ENCODE assay signal across 1 cellular context in the genomic region with DNA sequence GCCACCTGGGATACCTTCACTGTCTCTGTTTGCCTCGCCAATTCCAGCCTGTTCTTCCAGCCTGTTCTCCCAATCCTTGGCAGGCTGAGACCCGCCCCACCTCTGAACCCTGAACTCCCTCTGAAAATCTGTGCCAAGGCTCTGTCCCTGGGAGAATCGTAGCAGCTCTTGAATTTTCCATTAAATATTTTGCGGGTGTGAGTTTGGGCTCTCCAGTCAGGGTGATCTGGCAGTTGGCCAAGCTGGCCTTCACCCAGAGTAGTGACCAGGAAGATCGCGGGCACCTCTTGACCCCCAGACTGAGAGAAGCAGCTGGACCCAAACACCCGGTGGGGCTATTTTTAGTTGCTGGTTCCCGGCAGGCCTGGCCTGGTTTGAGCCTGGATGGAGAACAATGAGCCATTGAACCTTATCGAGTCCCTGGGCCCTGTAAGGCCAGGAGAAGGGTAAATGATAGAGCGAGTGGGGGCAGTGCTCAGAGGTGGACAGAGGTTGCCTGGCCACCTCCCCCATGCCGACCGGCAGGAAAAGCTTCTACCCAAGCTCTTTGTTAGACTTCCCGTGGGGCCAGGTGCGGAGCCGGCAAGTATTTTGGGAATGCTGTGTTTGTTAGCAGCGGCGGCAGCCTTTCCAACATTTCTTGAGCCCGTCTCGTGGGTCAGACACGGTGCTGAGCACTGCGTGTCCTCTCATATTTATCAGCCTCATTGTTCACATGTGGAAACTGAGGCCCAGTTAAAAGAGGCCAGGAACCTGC.
A peak's percentile ranks its signal among the peaks of the same experiment; 100 is the strongest.
TF ChIP-seq lines count a peak whose summit lies in the region.

No MANE protein-coding gene starts in this region.

TF ChIP-seq in HepG2, 621 proteins besides CTCF, POLR2A, EP300 and RAD21 (continued from another document and continues in another):
- TF ChIP-seq, protein P1, sequence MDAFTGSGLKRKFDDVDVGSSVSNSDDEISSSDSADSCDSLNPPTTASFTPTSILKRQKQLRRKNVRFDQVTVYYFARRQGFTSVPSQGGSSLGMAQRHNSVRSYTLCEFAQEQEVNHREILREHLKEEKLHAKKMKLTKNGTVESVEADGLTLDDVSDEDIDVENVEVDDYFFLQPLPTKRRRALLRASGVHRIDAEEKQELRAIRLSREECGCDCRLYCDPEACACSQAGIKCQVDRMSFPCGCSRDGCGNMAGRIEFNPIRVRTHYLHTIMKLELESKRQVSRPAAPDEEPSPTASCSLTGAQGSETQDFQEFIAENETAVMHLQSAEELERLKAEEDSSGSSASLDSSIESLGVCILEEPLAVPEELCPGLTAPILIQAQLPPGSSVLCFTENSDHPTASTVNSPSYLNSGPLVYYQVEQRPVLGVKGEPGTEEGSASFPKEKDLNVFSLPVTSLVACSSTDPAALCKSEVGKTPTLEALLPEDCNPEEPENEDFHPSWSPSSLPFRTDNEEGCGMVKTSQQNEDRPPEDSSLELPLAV (CRISPR knock-in tag; conservative IDR thresholded peaks at IDR 0.05; ENCODE audit: low read depth) = no peak
- TF ChIP-seq TEAD3 (CRISPR knock-in tag; optimal IDR thresholded peaks at IDR 0.05; ENCODE audit: borderline replicate concordance) (peak; percentile 69), SIN3A (IDR thresholded peaks at IDR 0.05; ENCODE audit: borderline replicate concordance, low read depth, low read length) (peak; percentile 47; the same call in 1 of the 2 replicates), ZNF12 (CRISPR knock-in tag; IDR thresholded peaks at IDR 0.05) (peak; percentile 59; the same call in 1 of the 2 replicates), YY1 (IDR thresholded peaks at IDR 0.05; ENCODE audit: insufficient read depth, insufficient replicate concordance, low read depth, low read length) (peak; percentile 23), ZNF350 (CRISPR knock-in tag; IDR thresholded peaks at IDR 0.05; ENCODE audit: borderline replicate concordance, low read depth) (peak; percentile 97), NR2F1 (CRISPR knock-in tag; IDR thresholded peaks at IDR 0.05) (peak; percentile 78 to 92), ZNF230 (CRISPR knock-in tag; IDR thresholded peaks at IDR 0.05) (0 out of 2 replicates have a peak, but pooled peaks have one; percentile 71), YEATS4 (CRISPR knock-in tag; IDR thresholded peaks at IDR 0.05; ENCODE audit: borderline replicate concordance) (peak; percentile 66; the same call in 1 of the 2 replicates), KAT2B (IDR thresholded peaks at IDR 0.05; ENCODE audit: borderline replicate concordance, low read depth, low read length) (no peak), ZNF432 (CRISPR knock-in tag; IDR thresholded peaks at IDR 0.05; ENCODE audit: borderline replicate concordance) (no peak), STAG1 (CRISPR knock-in tag; IDR thresholded peaks at IDR 0.05) (peak; percentile 30; the same call in 1 of the 2 replicates), TARDBP (CRISPR knock-in tag; IDR thresholded peaks at IDR 0.05) (peak; percentile 72; the same call in 1 of the 2 replicates), ZNF224 (CRISPR knock-in tag; IDR thresholded peaks at IDR 0.05) (no peak), ZNF746 (CRISPR knock-in tag; IDR thresholded peaks at IDR 0.05) (peak; percentile 89), ZNF431 (CRISPR knock-in tag; IDR thresholded peaks at IDR 0.05; ENCODE audit: borderline replicate concordance, low read depth) (peak; percentile 83), RBM39 (IDR thresholded peaks at IDR 0.05; ENCODE audit: low read depth, low read length, poor library complexity, severe bottlenecking) (no peak), JARID2 (CRISPR knock-in tag; IDR thresholded peaks at IDR 0.05; ENCODE audit: insufficient replicate concordance) (peak; percentile 72), PCBP1 (IDR thresholded peaks at IDR 0.05; ENCODE audit: borderline replicate concordance, low read depth, low read length) (no peak), PHF21A (CRISPR knock-in tag; IDR thresholded peaks at IDR 0.05) (peak; percentile 99), KDM6A (CRISPR knock-in tag; IDR thresholded peaks at IDR 0.05; ENCODE audit: low read depth) (no peak; the same call in 1 of the 2 replicates), MEF2D (CRISPR knock-in tag; IDR thresholded peaks at IDR 0.05) (peak; percentile 100), ZNF749 (CRISPR knock-in tag; IDR thresholded peaks at IDR 0.05; ENCODE audit: borderline replicate concordance) (no peak; the same call in 1 of the 2 replicates), ZNF337 (CRISPR knock-in tag; IDR thresholded peaks at IDR 0.05; ENCODE audit: borderline replicate concordance, low read depth) (0 out of 2 replicates have a peak, but pooled peaks have one; percentile 75)
- TF ChIP-seq, protein P2, sequence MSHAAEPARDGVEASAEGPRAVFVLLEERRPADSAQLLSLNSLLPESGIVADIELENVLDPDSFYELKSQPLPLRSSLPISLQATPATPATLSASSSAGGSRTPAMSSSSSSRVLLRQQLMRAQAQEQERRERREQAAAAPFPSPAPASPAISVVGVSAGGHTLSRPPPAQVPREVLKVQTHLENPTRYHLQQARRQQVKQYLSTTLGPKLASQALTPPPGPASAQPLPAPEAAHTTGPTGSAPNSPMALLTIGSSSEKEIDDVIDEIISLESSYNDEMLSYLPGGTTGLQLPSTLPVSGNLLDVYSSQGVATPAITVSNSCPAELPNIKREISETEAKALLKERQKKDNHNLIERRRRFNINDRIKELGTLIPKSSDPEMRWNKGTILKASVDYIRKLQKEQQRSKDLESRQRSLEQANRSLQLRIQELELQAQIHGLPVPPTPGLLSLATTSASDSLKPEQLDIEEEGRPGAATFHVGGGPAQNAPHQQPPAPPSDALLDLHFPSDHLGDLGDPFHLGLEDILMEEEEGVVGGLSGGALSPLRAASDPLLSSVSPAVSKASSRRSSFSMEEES (CRISPR knock-in tag; IDR thresholded peaks at IDR 0.05) = no peak; the same call in 1 of the 2 replicates
- TF ChIP-seq, protein P3, sequence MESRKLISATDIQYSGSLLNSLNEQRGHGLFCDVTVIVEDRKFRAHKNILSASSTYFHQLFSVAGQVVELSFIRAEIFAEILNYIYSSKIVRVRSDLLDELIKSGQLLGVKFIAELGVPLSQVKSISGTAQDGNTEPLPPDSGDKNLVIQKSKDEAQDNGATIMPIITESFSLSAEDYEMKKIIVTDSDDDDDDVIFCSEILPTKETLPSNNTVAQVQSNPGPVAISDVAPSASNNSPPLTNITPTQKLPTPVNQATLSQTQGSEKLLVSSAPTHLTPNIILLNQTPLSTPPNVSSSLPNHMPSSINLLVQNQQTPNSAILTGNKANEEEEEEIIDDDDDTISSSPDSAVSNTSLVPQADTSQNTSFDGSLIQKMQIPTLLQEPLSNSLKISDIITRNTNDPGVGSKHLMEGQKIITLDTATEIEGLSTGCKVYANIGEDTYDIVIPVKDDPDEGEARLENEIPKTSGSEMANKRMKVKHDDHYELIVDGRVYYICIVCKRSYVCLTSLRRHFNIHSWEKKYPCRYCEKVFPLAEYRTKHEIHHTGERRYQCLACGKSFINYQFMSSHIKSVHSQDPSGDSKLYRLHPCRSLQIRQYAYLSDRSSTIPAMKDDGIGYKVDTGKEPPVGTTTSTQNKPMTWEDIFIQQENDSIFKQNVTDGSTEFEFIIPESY (CRISPR knock-in tag; IDR thresholded peaks at IDR 0.05) = peak; percentile 17; the same call in 1 of the 2 replicates
- TF ChIP-seq, protein P4, sequence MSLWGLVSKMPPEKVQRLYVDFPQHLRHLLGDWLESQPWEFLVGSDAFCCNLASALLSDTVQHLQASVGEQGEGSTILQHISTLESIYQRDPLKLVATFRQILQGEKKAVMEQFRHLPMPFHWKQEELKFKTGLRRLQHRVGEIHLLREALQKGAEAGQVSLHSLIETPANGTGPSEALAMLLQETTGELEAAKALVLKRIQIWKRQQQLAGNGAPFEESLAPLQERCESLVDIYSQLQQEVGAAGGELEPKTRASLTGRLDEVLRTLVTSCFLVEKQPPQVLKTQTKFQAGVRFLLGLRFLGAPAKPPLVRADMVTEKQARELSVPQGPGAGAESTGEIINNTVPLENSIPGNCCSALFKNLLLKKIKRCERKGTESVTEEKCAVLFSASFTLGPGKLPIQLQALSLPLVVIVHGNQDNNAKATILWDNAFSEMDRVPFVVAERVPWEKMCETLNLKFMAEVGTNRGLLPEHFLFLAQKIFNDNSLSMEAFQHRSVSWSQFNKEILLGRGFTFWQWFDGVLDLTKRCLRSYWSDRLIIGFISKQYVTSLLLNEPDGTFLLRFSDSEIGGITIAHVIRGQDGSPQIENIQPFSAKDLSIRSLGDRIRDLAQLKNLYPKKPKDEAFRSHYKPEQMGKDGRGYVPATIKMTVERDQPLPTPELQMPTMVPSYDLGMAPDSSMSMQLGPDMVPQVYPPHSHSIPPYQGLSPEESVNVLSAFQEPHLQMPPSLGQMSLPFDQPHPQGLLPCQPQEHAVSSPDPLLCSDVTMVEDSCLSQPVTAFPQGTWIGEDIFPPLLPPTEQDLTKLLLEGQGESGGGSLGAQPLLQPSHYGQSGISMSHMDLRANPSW (CRISPR knock-in tag; IDR thresholded peaks at IDR 0.05; ENCODE audit: borderline replicate concordance) = peak; percentile 95
- TF ChIP-seq, protein P5, sequence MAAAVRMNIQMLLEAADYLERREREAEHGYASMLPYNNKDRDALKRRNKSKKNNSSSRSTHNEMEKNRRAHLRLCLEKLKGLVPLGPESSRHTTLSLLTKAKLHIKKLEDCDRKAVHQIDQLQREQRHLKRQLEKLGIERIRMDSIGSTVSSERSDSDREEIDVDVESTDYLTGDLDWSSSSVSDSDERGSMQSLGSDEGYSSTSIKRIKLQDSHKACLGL (CRISPR knock-in tag; IDR thresholded peaks at IDR 0.05) = no peak
- TF ChIP-seq, protein P6, sequence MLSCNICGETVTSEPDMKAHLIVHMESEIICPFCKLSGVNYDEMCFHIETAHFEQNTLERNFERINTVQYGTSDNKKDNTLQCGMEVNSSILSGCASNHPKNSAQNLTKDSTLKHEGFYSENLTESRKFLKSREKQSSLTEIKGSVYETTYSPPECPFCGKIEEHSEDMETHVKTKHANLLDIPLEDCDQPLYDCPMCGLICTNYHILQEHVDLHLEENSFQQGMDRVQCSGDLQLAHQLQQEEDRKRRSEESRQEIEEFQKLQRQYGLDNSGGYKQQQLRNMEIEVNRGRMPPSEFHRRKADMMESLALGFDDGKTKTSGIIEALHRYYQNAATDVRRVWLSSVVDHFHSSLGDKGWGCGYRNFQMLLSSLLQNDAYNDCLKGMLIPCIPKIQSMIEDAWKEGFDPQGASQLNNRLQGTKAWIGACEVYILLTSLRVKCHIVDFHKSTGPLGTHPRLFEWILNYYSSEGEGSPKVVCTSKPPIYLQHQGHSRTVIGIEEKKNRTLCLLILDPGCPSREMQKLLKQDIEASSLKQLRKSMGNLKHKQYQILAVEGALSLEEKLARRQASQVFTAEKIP (CRISPR knock-in tag; IDR thresholded peaks at IDR 0.05; ENCODE audit: borderline replicate concordance) = no peak
- TF ChIP-seq, protein P7, sequence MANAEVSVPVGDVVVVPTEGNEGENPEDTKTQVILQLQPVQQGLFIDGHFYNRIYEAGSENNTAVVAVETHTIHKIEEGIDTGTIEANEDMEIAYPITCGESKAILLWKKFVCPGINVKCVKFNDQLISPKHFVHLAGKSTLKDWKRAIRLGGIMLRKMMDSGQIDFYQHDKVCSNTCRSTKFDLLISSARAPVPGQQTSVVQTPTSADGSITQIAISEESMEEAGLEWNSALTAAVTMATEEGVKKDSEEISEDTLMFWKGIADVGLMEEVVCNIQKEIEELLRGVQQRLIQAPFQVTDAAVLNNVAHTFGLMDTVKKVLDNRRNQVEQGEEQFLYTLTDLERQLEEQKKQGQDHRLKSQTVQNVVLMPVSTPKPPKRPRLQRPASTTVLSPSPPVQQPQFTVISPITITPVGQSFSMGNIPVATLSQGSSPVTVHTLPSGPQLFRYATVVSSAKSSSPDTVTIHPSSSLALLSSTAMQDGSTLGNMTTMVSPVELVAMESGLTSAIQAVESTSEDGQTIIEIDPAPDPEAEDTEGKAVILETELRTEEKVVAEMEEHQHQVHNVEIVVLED (CRISPR knock-in tag; IDR thresholded peaks at IDR 0.05; ENCODE audit: borderline replicate concordance) = peak; percentile 55; the same call in 1 of the 2 replicates
- TF ChIP-seq, protein P8, sequence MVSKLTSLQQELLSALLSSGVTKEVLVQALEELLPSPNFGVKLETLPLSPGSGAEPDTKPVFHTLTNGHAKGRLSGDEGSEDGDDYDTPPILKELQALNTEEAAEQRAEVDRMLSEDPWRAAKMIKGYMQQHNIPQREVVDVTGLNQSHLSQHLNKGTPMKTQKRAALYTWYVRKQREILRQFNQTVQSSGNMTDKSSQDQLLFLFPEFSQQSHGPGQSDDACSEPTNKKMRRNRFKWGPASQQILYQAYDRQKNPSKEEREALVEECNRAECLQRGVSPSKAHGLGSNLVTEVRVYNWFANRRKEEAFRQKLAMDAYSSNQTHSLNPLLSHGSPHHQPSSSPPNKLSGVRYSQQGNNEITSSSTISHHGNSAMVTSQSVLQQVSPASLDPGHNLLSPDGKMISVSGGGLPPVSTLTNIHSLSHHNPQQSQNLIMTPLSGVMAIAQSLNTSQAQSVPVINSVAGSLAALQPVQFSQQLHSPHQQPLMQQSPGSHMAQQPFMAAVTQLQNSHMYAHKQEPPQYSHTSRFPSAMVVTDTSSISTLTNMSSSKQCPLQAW (CRISPR knock-in tag; IDR thresholded peaks at IDR 0.05) = peak; percentile 67; the same call in 1 of the 2 replicates
- TF ChIP-seq, protein P9, sequence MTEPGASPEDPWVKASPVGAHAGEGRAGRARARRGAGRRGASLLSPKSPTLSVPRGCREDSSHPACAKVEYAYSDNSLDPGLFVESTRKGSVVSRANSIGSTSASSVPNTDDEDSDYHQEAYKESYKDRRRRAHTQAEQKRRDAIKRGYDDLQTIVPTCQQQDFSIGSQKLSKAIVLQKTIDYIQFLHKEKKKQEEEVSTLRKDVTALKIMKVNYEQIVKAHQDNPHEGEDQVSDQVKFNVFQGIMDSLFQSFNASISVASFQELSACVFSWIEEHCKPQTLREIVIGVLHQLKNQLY (CRISPR knock-in tag; IDR thresholded peaks at IDR 0.05) = peak; percentile 74
- TF ChIP-seq, protein P10, sequence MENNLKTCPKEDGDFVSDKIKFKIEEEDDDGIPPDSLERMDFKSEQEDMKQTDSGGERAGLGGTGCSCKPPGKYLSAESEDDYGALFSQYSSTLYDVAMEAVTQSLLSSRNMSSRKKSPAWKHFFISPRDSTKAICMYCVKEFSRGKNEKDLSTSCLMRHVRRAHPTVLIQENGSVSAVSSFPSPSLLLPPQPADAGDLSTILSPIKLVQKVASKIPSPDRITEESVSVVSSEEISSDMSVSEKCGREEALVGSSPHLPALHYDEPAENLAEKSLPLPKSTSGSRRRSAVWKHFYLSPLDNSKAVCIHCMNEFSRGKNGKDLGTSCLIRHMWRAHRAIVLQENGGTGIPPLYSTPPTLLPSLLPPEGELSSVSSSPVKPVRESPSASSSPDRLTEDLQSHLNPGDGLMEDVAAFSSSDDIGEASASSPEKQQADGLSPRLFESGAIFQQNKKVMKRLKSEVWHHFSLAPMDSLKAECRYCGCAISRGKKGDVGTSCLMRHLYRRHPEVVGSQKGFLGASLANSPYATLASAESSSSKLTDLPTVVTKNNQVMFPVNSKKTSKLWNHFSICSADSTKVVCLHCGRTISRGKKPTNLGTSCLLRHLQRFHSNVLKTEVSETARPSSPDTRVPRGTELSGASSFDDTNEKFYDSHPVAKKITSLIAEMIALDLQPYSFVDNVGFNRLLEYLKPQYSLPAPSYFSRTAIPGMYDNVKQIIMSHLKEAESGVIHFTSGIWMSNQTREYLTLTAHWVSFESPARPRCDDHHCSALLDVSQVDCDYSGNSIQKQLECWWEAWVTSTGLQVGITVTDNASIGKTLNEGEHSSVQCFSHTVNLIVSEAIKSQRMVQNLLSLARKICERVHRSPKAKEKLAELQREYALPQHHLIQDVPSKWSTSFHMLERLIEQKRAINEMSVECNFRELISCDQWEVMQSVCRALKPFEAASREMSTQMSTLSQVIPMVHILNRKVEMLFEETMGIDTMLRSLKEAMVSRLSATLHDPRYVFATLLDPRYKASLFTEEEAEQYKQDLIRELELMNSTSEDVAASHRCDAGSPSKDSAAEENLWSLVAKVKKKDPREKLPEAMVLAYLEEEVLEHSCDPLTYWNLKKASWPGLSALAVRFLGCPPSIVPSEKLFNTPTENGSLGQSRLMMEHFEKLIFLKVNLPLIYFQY (CRISPR knock-in tag; IDR thresholded peaks at IDR 0.05; ENCODE audit: borderline replicate concordance) = peak; percentile 87
